Comparison of ENCODE assay signal across 1 cellular context in the genomic region with DNA sequence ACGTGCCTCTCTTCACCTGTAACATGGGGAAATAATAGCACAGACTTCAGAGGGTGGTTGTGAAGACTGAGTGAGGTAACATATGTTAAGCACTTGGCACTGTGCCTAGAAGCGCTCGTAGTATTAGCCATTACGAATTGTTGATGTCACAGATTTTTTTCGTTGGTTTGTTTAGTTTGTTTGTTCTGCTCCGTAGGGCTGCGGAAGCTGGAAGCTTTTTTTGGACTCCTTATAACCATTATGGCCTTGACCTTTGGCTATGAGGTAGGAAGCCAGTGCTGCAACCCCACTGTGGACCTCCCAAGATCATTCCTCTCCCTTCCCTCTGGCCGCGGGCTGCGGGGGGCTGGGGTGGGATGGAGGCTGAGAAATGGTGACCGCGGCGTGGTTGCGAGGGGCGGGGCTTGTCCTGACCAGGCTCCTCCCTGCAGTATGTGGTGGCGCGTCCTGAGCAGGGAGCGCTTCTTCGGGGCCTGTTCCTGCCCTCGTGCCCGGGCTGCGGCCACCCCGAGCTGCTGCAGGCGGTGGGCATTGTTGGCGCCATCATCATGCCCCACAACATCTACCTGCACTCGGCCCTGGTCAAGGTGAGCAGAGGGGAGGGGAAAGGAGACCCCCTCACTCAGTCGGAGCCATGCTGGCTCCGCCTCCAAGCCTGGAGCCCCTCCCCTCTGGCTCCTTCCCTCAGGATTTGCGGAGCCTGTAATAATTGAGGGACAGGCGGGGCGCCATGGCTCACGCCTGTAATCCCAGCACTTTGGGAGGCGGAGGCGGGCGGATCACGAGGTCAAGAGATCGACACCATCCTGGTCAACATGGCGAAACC.
TF ChIP-seq lines count a peak whose summit lies in the region.

No MANE protein-coding gene starts in this region.

TF ChIP-seq in HepG2, 621 proteins besides CTCF, POLR2A, EP300 and RAD21 (continued from another document and continues in another):
- TF ChIP-seq RORA (CRISPR knock-in tag; IDR thresholded peaks at IDR 0.05) (no peak), CENPT (CRISPR knock-in tag; IDR thresholded peaks at IDR 0.05; ENCODE audit: low read depth) (no peak), ZNF510 (CRISPR knock-in tag; IDR thresholded peaks at IDR 0.05; ENCODE audit: low read depth) (no peak), FOSL1 (CRISPR knock-in tag; IDR thresholded peaks at IDR 0.05; ENCODE audit: borderline replicate concordance) (no peak), ZNF552 (CRISPR knock-in tag; IDR thresholded peaks at IDR 0.05; ENCODE audit: borderline replicate concordance) (no peak), KMT2A (CRISPR knock-in tag; IDR thresholded peaks at IDR 0.05) (no peak), ZNF263 (CRISPR knock-in tag; IDR thresholded peaks at IDR 0.05) (no peak), GTF3A (CRISPR knock-in tag; conservative IDR thresholded peaks at IDR 0.05) (no peak), MATR3 (CRISPR knock-in tag; IDR thresholded peaks at IDR 0.05) (no peak), ZNF224 (CRISPR knock-in tag; IDR thresholded peaks at IDR 0.05) (no peak), ZEB1 (IDR thresholded peaks at IDR 0.05; ENCODE audit: insufficient replicate concordance, low read depth) (no peak), ZBTB42 (CRISPR knock-in tag; IDR thresholded peaks at IDR 0.05) (no peak), ZNF549 (CRISPR knock-in tag; IDR thresholded peaks at IDR 0.05) (no peak), TARDBP (CRISPR knock-in tag; IDR thresholded peaks at IDR 0.05) (peak; percentile 28; the same call in 1 of the 2 replicates), ZNF788 (CRISPR knock-in tag; IDR thresholded peaks at IDR 0.05; ENCODE audit: borderline replicate concordance) (no peak), TP53 (CRISPR knock-in tag; conservative IDR thresholded peaks at IDR 0.05) (no peak), CBX2 (IDR thresholded peaks at IDR 0.05; ENCODE audit: low read depth, low read length) (no peak), CBX2 (CRISPR knock-in tag; IDR thresholded peaks at IDR 0.05; ENCODE audit: low read depth) (no peak), ZNF577 (CRISPR knock-in tag; IDR thresholded peaks at IDR 0.05; ENCODE audit: borderline replicate concordance, low read depth) (no peak), ZNF138 (CRISPR knock-in tag; IDR thresholded peaks at IDR 0.05; ENCODE audit: low read depth) (no peak), TGIF2 (CRISPR knock-in tag; IDR thresholded peaks at IDR 0.05) (no peak), ESRRA (CRISPR knock-in tag; IDR thresholded peaks at IDR 0.05; ENCODE audit: low read depth) (no peak), ZBTB8A (CRISPR knock-in tag; IDR thresholded peaks at IDR 0.05; ENCODE audit: borderline replicate concordance, low read depth) (no peak), ZFYVE20 (CRISPR knock-in tag; IDR thresholded peaks at IDR 0.05; ENCODE audit: borderline replicate concordance, low read depth) (no peak), RXRB (CRISPR knock-in tag; IDR thresholded peaks at IDR 0.05; ENCODE audit: borderline replicate concordance) (peak; percentile 73), HNRNPH1 (optimal IDR thresholded peaks at IDR 0.05; ENCODE audit: low read depth, low read length) (no peak), TCF7L2 (IDR thresholded peaks at IDR 0.05; ENCODE audit: low read depth, low read length) (no peak), MBNL3 (CRISPR knock-in tag; conservative IDR thresholded peaks at IDR 0.05) (no peak), TBL1XR1 (IDR thresholded peaks at IDR 0.05; ENCODE audit: borderline replicate concordance, low read length, partially characterized antibody) (no peak)
- TF ChIP-seq, protein P1, sequence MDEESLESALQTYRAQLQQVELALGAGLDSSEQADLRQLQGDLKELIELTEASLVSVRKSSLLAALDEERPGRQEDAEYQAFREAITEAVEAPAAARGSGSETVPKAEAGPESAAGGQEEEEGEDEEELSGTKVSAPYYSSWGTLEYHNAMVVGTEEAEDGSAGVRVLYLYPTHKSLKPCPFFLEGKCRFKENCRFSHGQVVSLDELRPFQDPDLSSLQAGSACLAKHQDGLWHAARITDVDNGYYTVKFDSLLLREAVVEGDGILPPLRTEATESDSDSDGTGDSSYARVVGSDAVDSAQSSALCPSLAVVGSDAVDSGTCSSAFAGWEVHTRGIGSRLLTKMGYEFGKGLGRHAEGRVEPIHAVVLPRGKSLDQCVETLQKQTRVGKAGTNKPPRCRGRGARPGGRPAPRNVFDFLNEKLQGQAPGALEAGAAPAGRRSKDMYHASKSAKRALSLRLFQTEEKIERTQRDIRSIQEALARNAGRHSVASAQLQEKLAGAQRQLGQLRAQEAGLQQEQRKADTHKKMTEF (CRISPR knock-in tag; IDR thresholded peaks at IDR 0.05) = no peak
- TF ChIP-seq, protein P2, sequence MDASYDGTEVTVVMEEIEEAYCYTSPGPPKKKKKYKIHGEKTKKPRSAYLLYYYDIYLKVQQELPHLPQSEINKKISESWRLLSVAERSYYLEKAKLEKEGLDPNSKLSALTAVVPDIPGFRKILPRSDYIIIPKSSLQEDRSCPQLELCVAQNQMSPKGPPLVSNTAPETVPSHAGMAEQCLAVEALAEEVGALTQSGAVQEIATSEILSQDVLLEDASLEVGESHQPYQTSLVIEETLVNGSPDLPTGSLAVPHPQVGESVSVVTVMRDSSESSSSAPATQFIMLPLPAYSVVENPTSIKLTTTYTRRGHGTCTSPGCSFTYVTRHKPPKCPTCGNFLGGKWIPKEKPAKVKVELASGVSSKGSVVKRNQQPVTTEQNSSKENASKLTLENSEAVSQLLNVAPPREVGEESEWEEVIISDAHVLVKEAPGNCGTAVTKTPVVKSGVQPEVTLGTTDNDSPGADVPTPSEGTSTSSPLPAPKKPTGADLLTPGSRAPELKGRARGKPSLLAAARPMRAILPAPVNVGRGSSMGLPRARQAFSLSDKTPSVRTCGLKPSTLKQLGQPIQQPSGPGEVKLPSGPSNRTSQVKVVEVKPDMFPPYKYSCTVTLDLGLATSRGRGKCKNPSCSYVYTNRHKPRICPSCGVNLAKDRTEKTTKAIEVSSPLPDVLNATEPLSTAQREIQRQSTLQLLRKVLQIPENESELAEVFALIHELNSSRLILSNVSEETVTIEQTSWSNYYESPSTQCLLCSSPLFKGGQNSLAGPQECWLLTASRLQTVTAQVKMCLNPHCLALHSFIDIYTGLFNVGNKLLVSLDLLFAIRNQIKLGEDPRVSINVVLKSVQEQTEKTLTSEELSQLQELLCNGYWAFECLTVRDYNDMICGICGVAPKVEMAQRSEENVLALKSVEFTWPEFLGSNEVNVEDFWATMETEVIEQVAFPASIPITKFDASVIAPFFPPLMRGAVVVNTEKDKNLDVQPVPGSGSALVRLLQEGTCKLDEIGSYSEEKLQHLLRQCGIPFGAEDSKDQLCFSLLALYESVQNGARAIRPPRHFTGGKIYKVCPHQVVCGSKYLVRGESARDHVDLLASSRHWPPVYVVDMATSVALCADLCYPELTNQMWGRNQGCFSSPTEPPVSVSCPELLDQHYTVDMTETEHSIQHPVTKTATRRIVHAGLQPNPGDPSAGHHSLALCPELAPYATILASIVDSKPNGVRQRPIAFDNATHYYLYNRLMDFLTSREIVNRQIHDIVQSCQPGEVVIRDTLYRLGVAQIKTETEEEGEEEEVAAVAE (CRISPR knock-in tag; IDR thresholded peaks at IDR 0.05; ENCODE audit: borderline replicate concordance) = no peak
- TF ChIP-seq, protein P3, sequence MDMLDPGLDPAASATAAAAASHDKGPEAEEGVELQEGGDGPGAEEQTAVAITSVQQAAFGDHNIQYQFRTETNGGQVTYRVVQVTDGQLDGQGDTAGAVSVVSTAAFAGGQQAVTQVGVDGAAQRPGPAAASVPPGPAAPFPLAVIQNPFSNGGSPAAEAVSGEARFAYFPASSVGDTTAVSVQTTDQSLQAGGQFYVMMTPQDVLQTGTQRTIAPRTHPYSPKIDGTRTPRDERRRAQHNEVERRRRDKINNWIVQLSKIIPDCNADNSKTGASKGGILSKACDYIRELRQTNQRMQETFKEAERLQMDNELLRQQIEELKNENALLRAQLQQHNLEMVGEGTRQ (IDR thresholded peaks at IDR 0.05; ENCODE audit: low read depth, low read length) = no peak
- TF ChIP-seq, protein P3 (CRISPR knock-in tag; IDR thresholded peaks at IDR 0.05; ENCODE audit: borderline replicate concordance) = no peak
- TF ChIP-seq, protein P4, sequence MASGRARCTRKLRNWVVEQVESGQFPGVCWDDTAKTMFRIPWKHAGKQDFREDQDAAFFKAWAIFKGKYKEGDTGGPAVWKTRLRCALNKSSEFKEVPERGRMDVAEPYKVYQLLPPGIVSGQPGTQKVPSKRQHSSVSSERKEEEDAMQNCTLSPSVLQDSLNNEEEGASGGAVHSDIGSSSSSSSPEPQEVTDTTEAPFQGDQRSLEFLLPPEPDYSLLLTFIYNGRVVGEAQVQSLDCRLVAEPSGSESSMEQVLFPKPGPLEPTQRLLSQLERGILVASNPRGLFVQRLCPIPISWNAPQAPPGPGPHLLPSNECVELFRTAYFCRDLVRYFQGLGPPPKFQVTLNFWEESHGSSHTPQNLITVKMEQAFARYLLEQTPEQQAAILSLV (CRISPR knock-in tag; IDR thresholded peaks at IDR 0.05; ENCODE audit: borderline replicate concordance) = no peak
- TF ChIP-seq, protein P5, sequence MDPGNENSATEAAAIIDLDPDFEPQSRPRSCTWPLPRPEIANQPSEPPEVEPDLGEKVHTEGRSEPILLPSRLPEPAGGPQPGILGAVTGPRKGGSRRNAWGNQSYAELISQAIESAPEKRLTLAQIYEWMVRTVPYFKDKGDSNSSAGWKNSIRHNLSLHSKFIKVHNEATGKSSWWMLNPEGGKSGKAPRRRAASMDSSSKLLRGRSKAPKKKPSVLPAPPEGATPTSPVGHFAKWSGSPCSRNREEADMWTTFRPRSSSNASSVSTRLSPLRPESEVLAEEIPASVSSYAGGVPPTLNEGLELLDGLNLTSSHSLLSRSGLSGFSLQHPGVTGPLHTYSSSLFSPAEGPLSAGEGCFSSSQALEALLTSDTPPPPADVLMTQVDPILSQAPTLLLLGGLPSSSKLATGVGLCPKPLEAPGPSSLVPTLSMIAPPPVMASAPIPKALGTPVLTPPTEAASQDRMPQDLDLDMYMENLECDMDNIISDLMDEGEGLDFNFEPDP (CRISPR knock-in tag; conservative IDR thresholded peaks at IDR 0.05) = no peak
- TF ChIP-seq, protein P6, sequence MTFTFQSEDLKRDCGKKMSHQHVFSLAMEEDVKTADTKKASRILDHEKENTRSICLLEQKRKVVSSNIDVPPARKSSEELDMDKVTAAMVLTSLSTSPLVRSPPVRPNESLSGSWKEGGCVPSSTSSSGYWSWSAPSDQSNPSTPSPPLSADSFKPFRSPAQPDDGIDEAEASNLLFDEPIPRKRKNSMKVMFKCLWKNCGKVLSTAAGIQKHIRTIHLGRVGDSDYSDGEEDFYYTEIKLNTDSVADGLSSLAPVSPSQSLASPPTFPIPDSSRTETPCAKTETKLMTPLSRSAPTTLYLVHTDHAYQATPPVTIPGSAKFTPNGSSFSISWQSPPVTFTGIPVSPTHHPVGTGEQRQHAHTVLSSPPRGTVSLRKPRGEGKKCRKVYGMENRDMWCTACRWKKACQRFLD (CRISPR knock-in tag; IDR thresholded peaks at IDR 0.05; ENCODE audit: borderline replicate concordance) = no peak
- TF ChIP-seq, protein P7, sequence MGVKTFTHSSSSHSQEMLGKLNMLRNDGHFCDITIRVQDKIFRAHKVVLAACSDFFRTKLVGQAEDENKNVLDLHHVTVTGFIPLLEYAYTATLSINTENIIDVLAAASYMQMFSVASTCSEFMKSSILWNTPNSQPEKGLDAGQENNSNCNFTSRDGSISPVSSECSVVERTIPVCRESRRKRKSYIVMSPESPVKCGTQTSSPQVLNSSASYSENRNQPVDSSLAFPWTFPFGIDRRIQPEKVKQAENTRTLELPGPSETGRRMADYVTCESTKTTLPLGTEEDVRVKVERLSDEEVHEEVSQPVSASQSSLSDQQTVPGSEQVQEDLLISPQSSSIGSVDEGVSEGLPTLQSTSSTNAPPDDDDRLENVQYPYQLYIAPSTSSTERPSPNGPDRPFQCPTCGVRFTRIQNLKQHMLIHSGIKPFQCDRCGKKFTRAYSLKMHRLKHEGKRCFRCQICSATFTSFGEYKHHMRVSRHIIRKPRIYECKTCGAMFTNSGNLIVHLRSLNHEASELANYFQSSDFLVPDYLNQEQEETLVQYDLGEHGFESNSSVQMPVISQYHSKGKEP (CRISPR knock-in tag; IDR thresholded peaks at IDR 0.05) = no peak
- TF ChIP-seq, protein P8, sequence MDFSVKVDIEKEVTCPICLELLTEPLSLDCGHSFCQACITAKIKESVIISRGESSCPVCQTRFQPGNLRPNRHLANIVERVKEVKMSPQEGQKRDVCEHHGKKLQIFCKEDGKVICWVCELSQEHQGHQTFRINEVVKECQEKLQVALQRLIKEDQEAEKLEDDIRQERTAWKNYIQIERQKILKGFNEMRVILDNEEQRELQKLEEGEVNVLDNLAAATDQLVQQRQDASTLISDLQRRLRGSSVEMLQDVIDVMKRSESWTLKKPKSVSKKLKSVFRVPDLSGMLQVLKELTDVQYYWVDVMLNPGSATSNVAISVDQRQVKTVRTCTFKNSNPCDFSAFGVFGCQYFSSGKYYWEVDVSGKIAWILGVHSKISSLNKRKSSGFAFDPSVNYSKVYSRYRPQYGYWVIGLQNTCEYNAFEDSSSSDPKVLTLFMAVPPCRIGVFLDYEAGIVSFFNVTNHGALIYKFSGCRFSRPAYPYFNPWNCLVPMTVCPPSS (IDR thresholded peaks at IDR 0.05) = no peak
- TF ChIP-seq, protein P9, sequence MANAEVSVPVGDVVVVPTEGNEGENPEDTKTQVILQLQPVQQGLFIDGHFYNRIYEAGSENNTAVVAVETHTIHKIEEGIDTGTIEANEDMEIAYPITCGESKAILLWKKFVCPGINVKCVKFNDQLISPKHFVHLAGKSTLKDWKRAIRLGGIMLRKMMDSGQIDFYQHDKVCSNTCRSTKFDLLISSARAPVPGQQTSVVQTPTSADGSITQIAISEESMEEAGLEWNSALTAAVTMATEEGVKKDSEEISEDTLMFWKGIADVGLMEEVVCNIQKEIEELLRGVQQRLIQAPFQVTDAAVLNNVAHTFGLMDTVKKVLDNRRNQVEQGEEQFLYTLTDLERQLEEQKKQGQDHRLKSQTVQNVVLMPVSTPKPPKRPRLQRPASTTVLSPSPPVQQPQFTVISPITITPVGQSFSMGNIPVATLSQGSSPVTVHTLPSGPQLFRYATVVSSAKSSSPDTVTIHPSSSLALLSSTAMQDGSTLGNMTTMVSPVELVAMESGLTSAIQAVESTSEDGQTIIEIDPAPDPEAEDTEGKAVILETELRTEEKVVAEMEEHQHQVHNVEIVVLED (CRISPR knock-in tag; IDR thresholded peaks at IDR 0.05; ENCODE audit: borderline replicate concordance) = no peak
